17 cellular contexts compared by ENCODE assay signal in the genomic region with DNA sequence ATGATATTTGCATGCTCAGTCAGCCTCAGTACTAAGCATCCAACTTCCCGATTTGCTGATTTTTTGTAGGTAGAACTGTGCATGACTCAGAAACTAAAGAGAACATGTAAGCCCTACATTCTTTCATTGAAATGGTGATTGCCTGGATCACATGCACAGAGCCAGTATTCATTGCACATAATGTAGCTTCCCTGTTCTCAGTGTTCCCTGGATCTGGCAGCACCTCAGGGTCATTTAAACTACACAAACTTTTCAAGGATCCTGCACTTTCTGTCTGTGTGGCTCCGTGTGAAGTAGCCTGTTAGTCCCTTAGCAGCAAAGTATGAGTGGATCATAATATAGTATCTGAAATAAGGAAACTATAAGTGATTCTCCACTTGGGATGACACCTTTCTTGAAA.
DNase-seq lines count a peak whose midpoint lies in the region; ATAC-seq, FAIRE-seq and TF ChIP-seq lines count a peak whose summit lies in the region.
"Had no signal": no experiment of that assay in that cellular context is flagged by ENCODE, and none has a peak within 500 bp of the region (broad histone marks: within the 10 kb centered on the region; RNA-seq: fewer than 3 reads in every experiment).

No MANE protein-coding gene starts in this region.

- TF ChIP-seq EP300 in sigmoid colon (IDR thresholded peaks at IDR 0.05), result no peak

- FAIRE-seq in astrocyte (lab: Jason Lieb, UNC) (no peak), pancreas (lab: Jason Lieb, UNC) (no peak), H54 (lab: Jason Lieb, UNC) (no peak)
- FAIRE-seq: A549, GM12878, GM18507 had no signal

- H2AFZ ChIP-seq in astrocyte (ENCODE audit: low read depth, low read length), result no peak overlapping the region
- H2AFZ ChIP-seq: GM23248 had no signal

- H3K9me3 Mint-ChIP-seq in astrocyte (ENCODE audit: unreplicated experiment), result peaks cover 3% of the 10 kb centered on the region
- H3K9me3 Mint-ChIP-seq: CD14-positive monocyte; CD8-positive, alpha-beta T cell had no signal

- H3K4me1 ChIP-seq in astrocyte (ENCODE audit: insufficient read depth, low read length) (no peaks in the 10 kb centered on the region), pancreas (peaks cover 0 to 12% (median 0%) of the 10 kb centered on the region in 3 donors), testis (peaks cover 6% of the 10 kb centered on the region), sigmoid colon (no peaks in the 10 kb centered on the region)
- H3K4me1 ChIP-seq: A549 had no signal

- H3K4me2 ChIP-seq in astrocyte (ENCODE audit: low read length), result no peak overlapping the region
- H3K4me2 ChIP-seq: A549 had no signal

- H3K4me3 ChIP-seq in astrocyte (ENCODE audit: insufficient read depth, low read depth, low read length) (no peak overlapping the region), fibroblast of mammary gland (ENCODE audit: control insufficient read depth, low read depth, low read length) (no peak overlapping the region), pancreas (no peak overlapping the region), testis (no peak overlapping the region), sigmoid colon (no peak overlapping the region)
- H3K4me3 ChIP-seq: A549, GM12878, GM23248 had no signal

- no peak overlapping the region for H3K9ac ChIP-seq in astrocyte (ENCODE audit: low read length)
- H3K9ac ChIP-seq: GM23248 had no signal

- H3K4me3 Mint-ChIP-seq in astrocyte (ENCODE audit: unreplicated experiment), result no peak overlapping the region
- H3K4me3 Mint-ChIP-seq: CD14-positive monocyte; CD8-positive, alpha-beta T cell had no signal

- H3K36me3 Mint-ChIP-seq in astrocyte (ENCODE audit: low read depth, unreplicated experiment), result no peaks in the 10 kb centered on the region
- H3K36me3 Mint-ChIP-seq: CD14-positive monocyte; CD8-positive, alpha-beta T cell had no signal

- H3K27ac ChIP-seq in astrocyte (ENCODE audit: low read depth, low read length) (no peak overlapping the region), pancreas (no peak overlapping the region), testis (peak overlapping the region in 1 of 2 donors; percentile 17), sigmoid colon (no peak overlapping the region)
- H3K27ac ChIP-seq: A549, GM23248 had no signal

- DNase-seq in astrocyte (ENCODE audit: low read depth) (peak; percentile 5), fibroblast of mammary gland (ENCODE audit: low read depth) (peak; percentile 4), pancreas (no peak), testis (peak; percentile 71), DMS79 (lab: John Stamatoyannopoulos, UW) (no peak), H54 (ENCODE audit: insufficient read length, low spot score) (no peak), sigmoid colon (no peak)
- no peak for DNase-seq in effector CD8-positive, alpha-beta T cell (lab: John Stamatoyannopoulos, UW)
- DNase-seq: CD8-positive, alpha-beta T cell; DMS 273 treated with DMSO at 0.1 percent for 48 hours; GM23248; H7; IMR-90 had no signal

- H3K27me3 Mint-ChIP-seq in astrocyte (ENCODE audit: low read depth, unreplicated experiment), result no peaks in the 10 kb centered on the region

- H3K27ac Mint-ChIP-seq in astrocyte (ENCODE audit: unreplicated experiment), result no peak overlapping the region
- H3K27ac Mint-ChIP-seq: CD14-positive monocyte; CD8-positive, alpha-beta T cell had no signal

- H4K20me1 ChIP-seq in astrocyte (ENCODE audit: insufficient read depth, low read length), result no peaks in the 10 kb centered on the region

- ATAC-seq in pancreas, result peak; percentile 61 to 89 (median 74)
- ATAC-seq: A549; CD8-positive, alpha-beta T cell; GM12878 had no signal

- H3K36me3 ChIP-seq in astrocyte (ENCODE audit: insufficient read depth, low read length) (no peaks in the 10 kb centered on the region), pancreas (no peaks in the 10 kb centered on the region), testis (ENCODE audit: low read depth, missing control alignments) (no peaks in the 10 kb centered on the region), sigmoid colon (no peaks in the 10 kb centered on the region)

- H3K9me3 ChIP-seq in astrocyte (ENCODE audit: insufficient read depth, low read depth, low read length) (no peaks in the 10 kb centered on the region), pancreas (no peaks in the 10 kb centered on the region), testis (no peaks in the 10 kb centered on the region), sigmoid colon (no peaks in the 10 kb centered on the region)
- H3K9me3 ChIP-seq: A549 had no signal

- no peaks in the 10 kb centered on the region for H3K27me3 ChIP-seq in astrocyte (ENCODE audit: insufficient read depth, low read length)
- no peaks in the 10 kb centered on the region for H3K27me3 ChIP-seq in pancreas
- no peaks in the 10 kb centered on the region for H3K27me3 ChIP-seq in testis
- H3K27me3 ChIP-seq in sigmoid colon, result no peaks in the 10 kb centered on the region

- no peak for TF ChIP-seq POLR2A in testis (IDR thresholded peaks at IDR 0.05)
- TF ChIP-seq POLR2A in H54 (IDR thresholded peaks at IDR 0.05; ENCODE audit: low read depth, low read length), result no peak
- no peak for TF ChIP-seq POLR2A in sigmoid colon (IDR thresholded peaks at IDR 0.05)

- no peak for TF ChIP-seq CTCF in astrocyte (IDR thresholded peaks at IDR 0.05; ENCODE audit: insufficient read depth, low read depth, low read length)
- no peak for TF ChIP-seq CTCF in fibroblast of mammary gland (conservative IDR thresholded peaks at IDR 0.05; ENCODE audit: control insufficient read depth, insufficient read depth, low read depth, low read length)
- TF ChIP-seq CTCF in pancreas (IDR thresholded peaks at IDR 0.05), result no peak
- no peak for TF ChIP-seq CTCF in testis (IDR thresholded peaks at IDR 0.05)
- TF ChIP-seq CTCF in sigmoid colon (IDR thresholded peaks at IDR 0.05), result no peak

- H3K79me2 ChIP-seq in astrocyte (ENCODE audit: insufficient read depth, low read length), result no peaks in the 10 kb centered on the region

- no peaks in the 10 kb centered on the region for H3K4me1 Mint-ChIP-seq in astrocyte (ENCODE audit: low read depth, unreplicated experiment)
- H3K4me1 Mint-ChIP-seq: CD14-positive monocyte had no signal

- intact Hi-C loops in pancreas (cut with DNase I), result loop anchor here in 1 of 3 donors (10.0 kb wide), 1 partner anchor 272 kb away; no protein-coding TSS in a partner anchor
- intact Hi-C loops in testis (cut with DNase I; ENCODE audit: low total_unique reads), result no loop called here
- intact Hi-C loops in sigmoid colon (cut with DNase I), result no loop called here

- WGBS in pancreas, 2 donors, result 16 to 36% methylated on average over 2 of the region's 2 CpGs
- 30 to 37% methylated on average over 2 of the region's 2 CpGs for WGBS in testis, 2 donors
- whole genome bisulfite sequencing in sigmoid colon, 2 donors, result 78 to 81% methylated on average over 2 of the region's 2 CpGs

Comparison
In these comparisons a context has a peak if more than half of its experiments do, and no peak if none do; other contexts are left out.
1. DNase-seq: peak in astrocyte (single experiment), fibroblast of mammary gland (single experiment) and testis (single experiment); none in pancreas (0 of 6), DMS79 (single experiment), H54 (single experiment), sigmoid colon (single experiment) and effector CD8-positive, alpha-beta T cell (single experiment).